1 cellular context compared by ENCODE assay signal in the genomic region with DNA sequence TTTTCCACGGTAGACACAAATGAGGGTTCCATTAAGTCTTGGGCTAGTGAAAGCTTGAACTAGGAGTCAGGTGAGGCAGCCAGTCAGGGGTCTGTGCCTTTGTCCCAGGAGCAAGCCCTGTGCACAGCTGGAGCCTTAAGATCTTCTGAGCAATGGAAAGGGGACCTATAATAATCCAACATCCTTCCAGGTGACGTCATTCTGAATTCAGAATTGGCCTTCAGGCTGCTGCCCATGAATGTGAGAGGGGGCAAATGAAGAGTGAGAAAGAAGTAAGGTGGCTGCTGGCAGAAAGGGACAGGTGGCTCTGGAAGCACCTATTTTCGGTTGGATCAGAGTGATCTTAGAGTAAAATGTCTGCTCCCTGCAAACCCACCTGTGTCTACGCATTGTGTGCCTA.
TF ChIP-seq lines count a peak whose summit lies in the region.

No MANE protein-coding gene starts in this region.

TF ChIP-seq in HEK293, 187 proteins besides CTCF, POLR2A, EP300 and RAD21:
- TF ChIP-seq ZNF776 (tag by site-specific recombination; IDR thresholded peaks at IDR 0.05; ENCODE audit: borderline replicate concordance) (no peak), ZNF623 (tag by site-specific recombination; IDR thresholded peaks at IDR 0.05) (no peak), GLI2 (tag by site-specific recombination; IDR thresholded peaks at IDR 0.05; ENCODE audit: borderline replicate concordance, low read depth) (no peak), ZNF510 (tag by site-specific recombination; IDR thresholded peaks at IDR 0.05; ENCODE audit: insufficient replicate concordance) (no peak)
- TF ChIP-seq, protein P1, sequence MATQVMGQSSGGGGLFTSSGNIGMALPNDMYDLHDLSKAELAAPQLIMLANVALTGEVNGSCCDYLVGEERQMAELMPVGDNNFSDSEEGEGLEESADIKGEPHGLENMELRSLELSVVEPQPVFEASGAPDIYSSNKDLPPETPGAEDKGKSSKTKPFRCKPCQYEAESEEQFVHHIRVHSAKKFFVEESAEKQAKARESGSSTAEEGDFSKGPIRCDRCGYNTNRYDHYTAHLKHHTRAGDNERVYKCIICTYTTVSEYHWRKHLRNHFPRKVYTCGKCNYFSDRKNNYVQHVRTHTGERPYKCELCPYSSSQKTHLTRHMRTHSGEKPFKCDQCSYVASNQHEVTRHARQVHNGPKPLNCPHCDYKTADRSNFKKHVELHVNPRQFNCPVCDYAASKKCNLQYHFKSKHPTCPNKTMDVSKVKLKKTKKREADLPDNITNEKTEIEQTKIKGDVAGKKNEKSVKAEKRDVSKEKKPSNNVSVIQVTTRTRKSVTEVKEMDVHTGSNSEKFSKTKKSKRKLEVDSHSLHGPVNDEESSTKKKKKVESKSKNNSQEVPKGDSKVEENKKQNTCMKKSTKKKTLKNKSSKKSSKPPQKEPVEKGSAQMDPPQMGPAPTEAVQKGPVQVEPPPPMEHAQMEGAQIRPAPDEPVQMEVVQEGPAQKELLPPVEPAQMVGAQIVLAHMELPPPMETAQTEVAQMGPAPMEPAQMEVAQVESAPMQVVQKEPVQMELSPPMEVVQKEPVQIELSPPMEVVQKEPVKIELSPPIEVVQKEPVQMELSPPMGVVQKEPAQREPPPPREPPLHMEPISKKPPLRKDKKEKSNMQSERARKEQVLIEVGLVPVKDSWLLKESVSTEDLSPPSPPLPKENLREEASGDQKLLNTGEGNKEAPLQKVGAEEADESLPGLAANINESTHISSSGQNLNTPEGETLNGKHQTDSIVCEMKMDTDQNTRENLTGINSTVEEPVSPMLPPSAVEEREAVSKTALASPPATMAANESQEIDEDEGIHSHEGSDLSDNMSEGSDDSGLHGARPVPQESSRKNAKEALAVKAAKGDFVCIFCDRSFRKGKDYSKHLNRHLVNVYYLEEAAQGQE (tag by site-specific recombination; IDR thresholded peaks at IDR 0.05) = no peak
- TF ChIP-seq, protein P2, sequence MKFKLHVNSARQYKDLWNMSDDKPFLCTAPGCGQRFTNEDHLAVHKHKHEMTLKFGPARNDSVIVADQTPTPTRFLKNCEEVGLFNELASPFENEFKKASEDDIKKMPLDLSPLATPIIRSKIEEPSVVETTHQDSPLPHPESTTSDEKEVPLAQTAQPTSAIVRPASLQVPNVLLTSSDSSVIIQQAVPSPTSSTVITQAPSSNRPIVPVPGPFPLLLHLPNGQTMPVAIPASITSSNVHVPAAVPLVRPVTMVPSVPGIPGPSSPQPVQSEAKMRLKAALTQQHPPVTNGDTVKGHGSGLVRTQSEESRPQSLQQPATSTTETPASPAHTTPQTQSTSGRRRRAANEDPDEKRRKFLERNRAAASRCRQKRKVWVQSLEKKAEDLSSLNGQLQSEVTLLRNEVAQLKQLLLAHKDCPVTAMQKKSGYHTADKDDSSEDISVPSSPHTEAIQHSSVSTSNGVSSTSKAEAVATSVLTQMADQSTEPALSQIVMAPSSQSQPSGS (tag by site-specific recombination; IDR thresholded peaks at IDR 0.05; ENCODE audit: low read depth) = peak; percentile 56
